Comparison of ENCODE assay signal across 10 cellular contexts in genomic region chr2:126662623-126663022, GRCh38. TPM values are rescaled to one million over a fixed set of nuclear protein-coding genes. Genes with fewer than 3 reads are reported as not detected.
DNase-seq lines count a peak whose midpoint lies in the region; ATAC-seq and TF ChIP-seq lines count a peak whose summit lies in the region.
"Had no signal": no experiment of that assay in that cellular context is flagged by ENCODE, and none has a peak within 500 bp of the region (broad histone marks: within the 10 kb centered on the region; RNA-seq: fewer than 3 reads in every experiment).

No MANE protein-coding gene starts in this region.

- H3K27me3 Mint-ChIP-seq in activated naive CD8-positive, alpha-beta T cell treated with anti-CD3 and anti-CD28 coated beads for 36 hours: no peaks in the 10 kb centered on the region
- H3K27me3 Mint-ChIP-seq in nephron progenitor cell (ENCODE audit: low read depth, poor library complexity): no peaks in the 10 kb centered on the region
- peaks cover 5% of the 10 kb centered on the region for H3K27me3 Mint-ChIP-seq in GM23338 (ENCODE audit: insufficient read depth, low read depth, poor library complexity)

- TF ChIP-seq CTCF in DOHH2 (IDR thresholded peaks at IDR 0.05; ENCODE audit: low read depth, low read length, poor library complexity, severe bottlenecking): no peak
- no peak for TF ChIP-seq CTCF in nephron progenitor cell (IDR thresholded peaks at IDR 0.05)
- no peak for TF ChIP-seq CTCF in GM23338 (conservative IDR thresholded peaks at IDR 0.05; ENCODE audit: low read depth in 2 of 2)

- H3K4me3 Mint-ChIP-seq in activated naive CD8-positive, alpha-beta T cell treated with anti-CD3 and anti-CD28 coated beads for 36 hours: peak overlapping the region; percentile 66
- H3K4me3 Mint-ChIP-seq in nephron progenitor cell: no peak overlapping the region
- no peak overlapping the region for H3K4me3 Mint-ChIP-seq in GM23338

- H3K4me2 ChIP-seq in DOHH2 (ENCODE audit: low read length) (peak overlapping the region; percentile 79), Karpas-422 (ENCODE audit: low read depth, low read length, poor library complexity, severe bottlenecking) (peak overlapping the region; percentile 81), GM23338 (no peak overlapping the region)

- H3K9me3 Mint-ChIP-seq in activated naive CD8-positive, alpha-beta T cell treated with anti-CD3 and anti-CD28 coated beads for 36 hours: no peaks in the 10 kb centered on the region
- H3K9me3 Mint-ChIP-seq in nephron progenitor cell (no peaks in the 10 kb centered on the region), GM23338 (no peaks in the 10 kb centered on the region)

- H3K9me2 ChIP-seq in DOHH2 (replicated peaks; ENCODE audit: control insufficient read depth, low read length): no peaks in the 10 kb centered on the region
- H3K9me2 ChIP-seq in Karpas-422 (replicated peaks; ENCODE audit: insufficient read depth, low read length): no peaks in the 10 kb centered on the region
- H3K9me2 ChIP-seq in GM23338 (ENCODE audit: insufficient read depth): no peaks in the 10 kb centered on the region

- peaks cover 72% of the 10 kb centered on the region for H3K36me3 Mint-ChIP-seq in activated naive CD8-positive, alpha-beta T cell treated with anti-CD3 and anti-CD28 coated beads for 36 hours
- H3K36me3 Mint-ChIP-seq in nephron progenitor cell (ENCODE audit: low read depth) (peaks cover 14% of the 10 kb centered on the region), GM23338 (ENCODE audit: low read depth) (peaks cover 4% of the 10 kb centered on the region; the same call in 1 of the 3 replicates)

- ATAC-seq in GM23338: no peak

- H3K4me1 Mint-ChIP-seq in activated naive CD8-positive, alpha-beta T cell treated with anti-CD3 and anti-CD28 coated beads for 36 hours: peaks cover 90% of the 10 kb centered on the region
- H3K4me1 Mint-ChIP-seq in nephron progenitor cell (peaks cover 99% of the 10 kb centered on the region), GM23338 (peaks cover 29% of the 10 kb centered on the region)

- H2AFZ ChIP-seq in Karpas-422 (ENCODE audit: low read length) (no peak overlapping the region), GM23338 (no peak overlapping the region)

- H3K27ac ChIP-seq in DOHH2 (ENCODE audit: low read depth, low read length) (peak overlapping the region; percentile 86), Karpas-422 (ENCODE audit: low read length) (peak overlapping the region; percentile 92), GM23338 (ENCODE audit: low read depth) (no peak overlapping the region)

- H3K27me3 ChIP-seq in DOHH2 (ENCODE audit: control insufficient read depth, low read length): no peaks in the 10 kb centered on the region
- no peaks in the 10 kb centered on the region for H3K27me3 ChIP-seq in Karpas-422 (ENCODE audit: low read length)
- no peaks in the 10 kb centered on the region for H3K27me3 ChIP-seq in GM23338 (ENCODE audit: insufficient read depth)

- H3K36me3 ChIP-seq in DOHH2 (ENCODE audit: control insufficient read depth, low read length) (peaks cover 58% of the 10 kb centered on the region), Karpas-422 (ENCODE audit: insufficient read depth, low read length) (no peaks in the 10 kb centered on the region), GM23338 (ENCODE audit: insufficient read depth) (no peaks in the 10 kb centered on the region)

- H4K20me1 ChIP-seq in DOHH2 (ENCODE audit: control insufficient read depth, insufficient read depth, low read depth, low read length) (peaks cover 4% of the 10 kb centered on the region; the same call in 1 of the 2 replicates), Karpas-422 (ENCODE audit: insufficient read depth, low read depth, low read length) (no peaks in the 10 kb centered on the region), GM23338 (replicated peaks; ENCODE audit: insufficient read depth) (no peaks in the 10 kb centered on the region)

- peak overlapping the region; percentile 96 for H3K27ac Mint-ChIP-seq in activated naive CD8-positive, alpha-beta T cell treated with anti-CD3 and anti-CD28 coated beads for 36 hours
- peak overlapping the region; percentile 69 for H3K27ac Mint-ChIP-seq in nephron progenitor cell
- H3K27ac Mint-ChIP-seq in GM23338: no peak overlapping the region

- H3K4me1 ChIP-seq in DOHH2 (ENCODE audit: control insufficient read depth, low read length) (peaks cover 88% of the 10 kb centered on the region), Karpas-422 (ENCODE audit: low read length) (peaks cover 82% of the 10 kb centered on the region), GM23338 (ENCODE audit: insufficient read depth) (peaks cover 17% of the 10 kb centered on the region)

- peak overlapping the region; percentile 67 for H3K9ac ChIP-seq in Karpas-422 (ENCODE audit: low read length)

- H3K4me3 ChIP-seq in DOHH2 (ENCODE audit: low read length) (peak overlapping the region; percentile 67), Karpas-422 (ENCODE audit: low read length) (peak overlapping the region; percentile 65), GM23338 (no peak overlapping the region)

- H3K9me3 ChIP-seq in DOHH2 (ENCODE audit: control insufficient read depth, insufficient read depth, low read length) (no peaks in the 10 kb centered on the region), Karpas-422 (ENCODE audit: low read length) (no peaks in the 10 kb centered on the region)

- H3K79me2 ChIP-seq in DOHH2 (ENCODE audit: control insufficient read depth, low read length) (peaks cover 100% of the 10 kb centered on the region), Karpas-422 (ENCODE audit: low read length) (peaks cover 87% of the 10 kb centered on the region), GM23338 (replicated peaks; ENCODE audit: insufficient read depth) (peaks cover 21% of the 10 kb centered on the region)

- H3F3A ChIP-seq in DOHH2 (ENCODE audit: control insufficient read depth, insufficient read depth) (peaks cover 18% of the 10 kb centered on the region), GM23338 (replicated peaks; ENCODE audit: low read depth) (0 out of 2 replicates have a peak, but pooled peaks cover 5% of the 10 kb centered on the region)

- DNase-seq in Karpas-422: peak; percentile 73
- no peak for DNase-seq in activated naive CD8-positive, alpha-beta T cell treated with anti-CD3 and anti-CD28 coated beads for 36 hours
- no peak for DNase-seq in nephron progenitor cell
- no peak for DNase-seq in GM23338 (ENCODE audit: low spot score)
- no peak for DNase-seq in DMS 273 (lab: John Stamatoyannopoulos, UW; ENCODE audit: unreplicated experiment)
- no peak for DNase-seq in NCI-H1436 (lab: John Stamatoyannopoulos, UW)
- DNase-seq: DND-41, NCI-H2107, SHP77 treated with DMSO at 0.1 percent for 48 hours had no signal

TF ChIP-seq in GM23338, 12 proteins besides CTCF, POLR2A, EP300 and RAD21 (continues in another document):
- TF ChIP-seq CREB1 (CRISPR knock-in tag; IDR thresholded peaks at IDR 0.05; ENCODE audit: low read depth): no peak
- TF ChIP-seq ZNF114 (CRISPR knock-in tag; IDR thresholded peaks at IDR 0.05): no peak
- TF ChIP-seq, protein P1, sequence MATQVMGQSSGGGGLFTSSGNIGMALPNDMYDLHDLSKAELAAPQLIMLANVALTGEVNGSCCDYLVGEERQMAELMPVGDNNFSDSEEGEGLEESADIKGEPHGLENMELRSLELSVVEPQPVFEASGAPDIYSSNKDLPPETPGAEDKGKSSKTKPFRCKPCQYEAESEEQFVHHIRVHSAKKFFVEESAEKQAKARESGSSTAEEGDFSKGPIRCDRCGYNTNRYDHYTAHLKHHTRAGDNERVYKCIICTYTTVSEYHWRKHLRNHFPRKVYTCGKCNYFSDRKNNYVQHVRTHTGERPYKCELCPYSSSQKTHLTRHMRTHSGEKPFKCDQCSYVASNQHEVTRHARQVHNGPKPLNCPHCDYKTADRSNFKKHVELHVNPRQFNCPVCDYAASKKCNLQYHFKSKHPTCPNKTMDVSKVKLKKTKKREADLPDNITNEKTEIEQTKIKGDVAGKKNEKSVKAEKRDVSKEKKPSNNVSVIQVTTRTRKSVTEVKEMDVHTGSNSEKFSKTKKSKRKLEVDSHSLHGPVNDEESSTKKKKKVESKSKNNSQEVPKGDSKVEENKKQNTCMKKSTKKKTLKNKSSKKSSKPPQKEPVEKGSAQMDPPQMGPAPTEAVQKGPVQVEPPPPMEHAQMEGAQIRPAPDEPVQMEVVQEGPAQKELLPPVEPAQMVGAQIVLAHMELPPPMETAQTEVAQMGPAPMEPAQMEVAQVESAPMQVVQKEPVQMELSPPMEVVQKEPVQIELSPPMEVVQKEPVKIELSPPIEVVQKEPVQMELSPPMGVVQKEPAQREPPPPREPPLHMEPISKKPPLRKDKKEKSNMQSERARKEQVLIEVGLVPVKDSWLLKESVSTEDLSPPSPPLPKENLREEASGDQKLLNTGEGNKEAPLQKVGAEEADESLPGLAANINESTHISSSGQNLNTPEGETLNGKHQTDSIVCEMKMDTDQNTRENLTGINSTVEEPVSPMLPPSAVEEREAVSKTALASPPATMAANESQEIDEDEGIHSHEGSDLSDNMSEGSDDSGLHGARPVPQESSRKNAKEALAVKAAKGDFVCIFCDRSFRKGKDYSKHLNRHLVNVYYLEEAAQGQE (IDR thresholded peaks at IDR 0.05; ENCODE audit: unreplicated experiment): no peak
- no peak for TF ChIP-seq POLR2AphosphoS5 (IDR thresholded peaks at IDR 0.05; ENCODE audit: low read depth)
- no peak for TF ChIP-seq ZNF331 (CRISPR knock-in tag; IDR thresholded peaks at IDR 0.05; ENCODE audit: low read depth)
- TF ChIP-seq, protein P2, sequence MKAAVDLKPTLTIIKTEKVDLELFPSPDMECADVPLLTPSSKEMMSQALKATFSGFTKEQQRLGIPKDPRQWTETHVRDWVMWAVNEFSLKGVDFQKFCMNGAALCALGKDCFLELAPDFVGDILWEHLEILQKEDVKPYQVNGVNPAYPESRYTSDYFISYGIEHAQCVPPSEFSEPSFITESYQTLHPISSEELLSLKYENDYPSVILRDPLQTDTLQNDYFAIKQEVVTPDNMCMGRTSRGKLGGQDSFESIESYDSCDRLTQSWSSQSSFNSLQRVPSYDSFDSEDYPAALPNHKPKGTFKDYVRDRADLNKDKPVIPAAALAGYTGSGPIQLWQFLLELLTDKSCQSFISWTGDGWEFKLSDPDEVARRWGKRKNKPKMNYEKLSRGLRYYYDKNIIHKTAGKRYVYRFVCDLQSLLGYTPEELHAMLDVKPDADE (IDR thresholded peaks at IDR 0.05): no peak
- no peak for TF ChIP-seq NANOG (IDR thresholded peaks at IDR 0.05; ENCODE audit: borderline replicate concordance)
- no peak for TF ChIP-seq EZH2phosphoT487 (IDR thresholded peaks at IDR 0.05; ENCODE audit: unreplicated experiment)

RNA-seq across cellular contexts. Expression of gene GYPC, which starts 6.7 kb away (rescaled TPM):
- 156 and 251 TPM in 2 replicates for total RNA-seq in Karpas-422 (2014; rRNA removed; shearing (Covaris generic); ENCODE audit: low replicate concordance)
- 100 to 1,000 TPM; 171 to 179 TPM for total RNA-seq in activated naive CD8-positive, alpha-beta T cell treated with anti-CD3 and anti-CD28 coated beads for 36 hours
- total RNA-seq in GM23338 (2014; rRNA removed; shearing (Covaris generic)): 13.4 and 19.6 TPM in 2 replicates
- polyA plus RNA-seq in GM23338 (2016; fragmentation: Nextera tagmentation; extraction: Ambion mirVana): 29.7 and 31.2 TPM in 2 replicates
